In genomic region chr1:41902125-41902524, GRCh38 we compare ENCODE assay signal across 9 cellular contexts. TPM values are rescaled to one million over a fixed set of nuclear protein-coding genes. Genes with fewer than 3 reads are reported as not detected.
DNase-seq lines count a peak whose midpoint lies in the region; ATAC-seq and TF ChIP-seq lines count a peak whose summit lies in the region.
"Had no signal": no experiment of that assay in that cellular context is flagged by ENCODE, and none has a peak within 500 bp of the region (broad histone marks: within the 10 kb centered on the region; RNA-seq: fewer than 3 reads in every experiment).

No MANE protein-coding gene starts in this region.

- no peaks in the 10 kb centered on the region for H3K36me3 ChIP-seq in RWPE2 (ENCODE audit: low read depth)

- no peaks in the 10 kb centered on the region for H3K9me3 ChIP-seq in RWPE2 (ENCODE audit: severe bottlenecking)

- H3K4me1 Mint-ChIP-seq in T-helper 2 cell treated with Interferon-gamma antibody and Interleukin-4, amounts not matched to agents 5 μg/mL and 100 μg/mL, for 36 hours (ENCODE audit: low read depth), result peaks cover 58% of the 10 kb centered on the region
- H3K4me1 Mint-ChIP-seq in osteocyte (ENCODE audit: unreplicated experiment), result peaks cover 24% of the 10 kb centered on the region

- peak overlapping the region; percentile 49 for H3K27ac Mint-ChIP-seq in T-helper 2 cell treated with Interferon-gamma antibody and Interleukin-4, amounts not matched to agents 5 μg/mL and 100 μg/mL, for 36 hours
- H3K27ac Mint-ChIP-seq in osteocyte (ENCODE audit: unreplicated experiment), result no peak overlapping the region

- H3K4me3 Mint-ChIP-seq in T-helper 2 cell treated with Interferon-gamma antibody and Interleukin-4, amounts not matched to agents 5 μg/mL and 100 μg/mL, for 36 hours, result peak overlapping the region; percentile 16
- no peak overlapping the region for H3K4me3 Mint-ChIP-seq in osteocyte (ENCODE audit: unreplicated experiment)

- H3K27ac ChIP-seq in RWPE2 (ENCODE audit: poor library complexity, severe bottlenecking), result peak overlapping the region; percentile 98

- H3K4me1 ChIP-seq in RWPE2 (ENCODE audit: insufficient read depth, poor library complexity, severe bottlenecking), result peaks cover 38% of the 10 kb centered on the region

- DNase-seq in T-helper 2 cell treated with Interferon-gamma antibody and Interleukin-4, amounts not matched to agents 5 μg/mL and 100 μg/mL, for 36 hours (ENCODE audit: low spot score), result no peak
- no peak for DNase-seq in T-helper 2 cell
- DNase-seq in RWPE2 (ENCODE audit: low spot score), result no peak
- peak; percentile 51 for DNase-seq in fibroblast of mammary gland (ENCODE audit: low read depth)
- DNase-seq in osteocyte (ENCODE audit: extremely low spot score, unreplicated experiment), result peak; percentile 57
- DNase-seq in mucosa of gallbladder (ENCODE audit: low spot score), result no peak
- no peak for DNase-seq in DMS 273 treated with DMSO at 0.1 percent for 48 hours (lab: John Stamatoyannopoulos, UW)
- DNase-seq: NCI-H1436 treated with DMSO at 0.1 percent for 48 hours had no signal

- peaks cover 5% of the 10 kb centered on the region for H3K27me3 Mint-ChIP-seq in T-helper 2 cell treated with Interferon-gamma antibody and Interleukin-4, amounts not matched to agents 5 μg/mL and 100 μg/mL, for 36 hours (ENCODE audit: low read depth)
- H3K27me3 Mint-ChIP-seq in osteocyte (ENCODE audit: unreplicated experiment), result peaks cover 2% of the 10 kb centered on the region

- H3K36me3 Mint-ChIP-seq in T-helper 2 cell treated with Interferon-gamma antibody and Interleukin-4, amounts not matched to agents 5 μg/mL and 100 μg/mL, for 36 hours (ENCODE audit: low read depth), result peaks cover 5% of the 10 kb centered on the region
- no peaks in the 10 kb centered on the region for H3K36me3 Mint-ChIP-seq in osteocyte (ENCODE audit: unreplicated experiment)

- H3K9me3 Mint-ChIP-seq in T-helper 2 cell treated with Interferon-gamma antibody and Interleukin-4, amounts not matched to agents 5 μg/mL and 100 μg/mL, for 36 hours, result no peaks in the 10 kb centered on the region
- H3K9me3 Mint-ChIP-seq in osteocyte (ENCODE audit: unreplicated experiment), result no peaks in the 10 kb centered on the region

- H3K4me3 ChIP-seq in RWPE2 (ENCODE audit: severe bottlenecking) (no peak overlapping the region), fibroblast of mammary gland (ENCODE audit: control insufficient read depth, low read depth, low read length) (no peak overlapping the region)

- TF ChIP-seq CTCF in RWPE2 (IDR thresholded peaks at IDR 0.05; ENCODE audit: poor library complexity, severe bottlenecking) (no peak), fibroblast of mammary gland (conservative IDR thresholded peaks at IDR 0.05; ENCODE audit: control insufficient read depth, insufficient read depth, low read depth, low read length) (no peak), osteocyte (IDR thresholded peaks at IDR 0.05) (no peak)

- ATAC-seq in RWPE2 (ENCODE audit: low read depth) (peak; percentile 49), GM18907 (IDR thresholded peaks at IDR 0.05; ENCODE audit: unreplicated experiment) (no peak)

- no peaks in the 10 kb centered on the region for H3K27me3 ChIP-seq in RWPE2 (ENCODE audit: insufficient read depth, poor library complexity, severe bottlenecking)

RNA-seq across cellular contexts. Expression of gene HIVEP3, which starts 16.6 kb away (rescaled TPM):
- 0.78 and 0.97 TPM in 2 replicates for total RNA-seq in osteocyte
- 8.7 TPM for total RNA-seq in mucosa of gallbladder

Comparison
In these comparisons a context has a peak if more than half of its experiments do, and no peak if none do; other contexts are left out.
1. DNase-seq: peak in fibroblast of mammary gland (single experiment) and osteocyte (single experiment); none in T-helper 2 cell treated with Interferon-gamma antibody and Interleukin-4, amounts not matched to agents 5 μg/mL and 100 μg/mL, for 36 hours (single experiment), T-helper 2 cell (0 of 5), RWPE2 (single experiment), mucosa of gallbladder (single experiment) and DMS 273 treated with DMSO at 0.1 percent for 48 hours (single experiment).